In genomic region chr2:114769110-114769509, GRCh38 we compare ENCODE assay signal across 18 cellular contexts.
DNase-seq lines count a peak whose midpoint lies in the region; ATAC-seq and TF ChIP-seq lines count a peak whose summit lies in the region.
"Had no signal": no experiment of that assay in that cellular context is flagged by ENCODE, and none has a peak within 500 bp of the region (broad histone marks: within the 10 kb centered on the region; RNA-seq: fewer than 3 reads in every experiment).

No MANE protein-coding gene starts in this region.

- no peak overlapping the region for H3K27ac Mint-ChIP-seq in GM23338
- H3K27ac Mint-ChIP-seq in endodermal cell: no peak overlapping the region
- H3K27ac Mint-ChIP-seq: CD4-positive, CD25-positive, alpha-beta regulatory T cell; HFFc6 had no signal

- H3K4me1 ChIP-seq in GM23338 (ENCODE audit: insufficient read depth) (no peaks in the 10 kb centered on the region; the same call in 1 of the 2 replicates), HUES48 (ENCODE audit: control insufficient read depth, insufficient read depth, low read length) (peaks cover 17% of the 10 kb centered on the region), endodermal cell (ENCODE audit: control insufficient read depth, insufficient read depth, low read length) (no peaks in the 10 kb centered on the region)
- H3K4me1 ChIP-seq: BE2C had no signal

- TF ChIP-seq CTCF in GM23338 (conservative IDR thresholded peaks at IDR 0.05; ENCODE audit: low read depth in 2 of 2): peak; percentile 25 to 28; a peak in 2 of 4 replicates
- peak; percentile 26 for TF ChIP-seq CTCF in endodermal cell (conservative IDR thresholded peaks at IDR 0.05)

- H3K27ac ChIP-seq in GM23338 (ENCODE audit: low read depth) (no peak overlapping the region), HUES48 (ENCODE audit: low read depth, low read length) (peak overlapping the region; percentile 53), endodermal cell (ENCODE audit: low read depth, low read length) (no peak overlapping the region)
- H3K27ac ChIP-seq: HL-60 had no signal

- H3K79me2 ChIP-seq in GM23338 (replicated peaks; ENCODE audit: insufficient read depth): no peaks in the 10 kb centered on the region

- no peaks in the 10 kb centered on the region for H3K27me3 ChIP-seq in GM23338 (ENCODE audit: insufficient read depth)
- no peaks in the 10 kb centered on the region for H3K27me3 ChIP-seq in HUES48 (ENCODE audit: control insufficient read depth, insufficient read depth, low read length)
- no peaks in the 10 kb centered on the region for H3K27me3 ChIP-seq in endodermal cell (ENCODE audit: control insufficient read depth, insufficient read depth, low read length, poor library complexity, severe bottlenecking)
- H3K27me3 ChIP-seq: BE2C had no signal

- no peaks in the 10 kb centered on the region for H3F3A ChIP-seq in GM23338 (replicated peaks; ENCODE audit: low read depth)

- no peak overlapping the region for H2AFZ ChIP-seq in GM23338

- H3K9me2 ChIP-seq in GM23338 (ENCODE audit: insufficient read depth): no peaks in the 10 kb centered on the region; the same call in 1 of the 2 replicates

- H3K9me3 Mint-ChIP-seq in GM23338: no peaks in the 10 kb centered on the region
- H3K9me3 Mint-ChIP-seq in endodermal cell: no peaks in the 10 kb centered on the region

- no peak overlapping the region for H3K4me3 ChIP-seq in GM23338
- no peak overlapping the region for H3K4me3 ChIP-seq in HUES48 (ENCODE audit: low read depth, low read length)
- H3K4me3 ChIP-seq in endodermal cell (ENCODE audit: low read length): no peak overlapping the region
- H3K4me3 ChIP-seq: K562 had no signal

- WGBS in endodermal cell (ENCODE audit: insufficient coverage in 1 of 2, insufficient read length in 1 of 2), 2 experiments: 83% methylated on average over 4 of the region's 4 CpGs; no CpG with 5 or more reads in 1 of the 2 experiments

- no peaks in the 10 kb centered on the region for H4K20me1 ChIP-seq in GM23338 (replicated peaks; ENCODE audit: insufficient read depth)

- peaks cover 6% of the 10 kb centered on the region; the same call in 2 of the 3 replicates for H3K4me1 Mint-ChIP-seq in GM23338
- peaks cover 3% of the 10 kb centered on the region for H3K4me1 Mint-ChIP-seq in endodermal cell
- H3K4me1 Mint-ChIP-seq: CD4-positive, CD25-positive, alpha-beta regulatory T cell had no signal

- ATAC-seq in GM23338 (peak; percentile 62), HG02970 (IDR thresholded peaks at IDR 0.05; ENCODE audit: low FRiP score, unreplicated experiment) (no peak), Right ventricle myocardium inferior (no peak), HG02759 (IDR thresholded peaks at IDR 0.05; ENCODE audit: unreplicated experiment) (no peak)
- ATAC-seq: HCT116, K562 had no signal

- H3K36me3 ChIP-seq in GM23338 (ENCODE audit: insufficient read depth): no peaks in the 10 kb centered on the region
- no peaks in the 10 kb centered on the region for H3K36me3 ChIP-seq in HUES48 (ENCODE audit: control insufficient read depth, insufficient read depth, low read length)
- no peaks in the 10 kb centered on the region for H3K36me3 ChIP-seq in endodermal cell (ENCODE audit: control insufficient read depth, insufficient read depth, low read length)
- H3K36me3 ChIP-seq: BE2C had no signal

- H3K4me2 ChIP-seq in GM23338: no peak overlapping the region

- H3K4me3 Mint-ChIP-seq in GM23338 (no peak overlapping the region), endodermal cell (no peak overlapping the region)
- H3K4me3 Mint-ChIP-seq: CD4-positive, CD25-positive, alpha-beta regulatory T cell; HFFc6 had no signal

- H3K36me3 Mint-ChIP-seq in GM23338 (ENCODE audit: low read depth) (no peaks in the 10 kb centered on the region), endodermal cell (ENCODE audit: low read depth) (no peaks in the 10 kb centered on the region)
- H3K36me3 Mint-ChIP-seq: CD4-positive, CD25-positive, alpha-beta regulatory T cell had no signal

- peak; percentile 15 for DNase-seq in GM23338 (ENCODE audit: low spot score)
- no peak for DNase-seq in endodermal cell
- DNase-seq in superior temporal gyrus (ENCODE audit: extremely low spot score): peak; percentile 78
- DNase-seq in Right ventricle myocardium inferior (ENCODE audit: missing footprints): no peak
- DNase-seq: BE2C; C1 segment of cervical spinal cord; CD4-positive, CD25-positive, alpha-beta regulatory T cell; DMS153; DMS79; GDM1; HFFc6; IMR-90 had no signal

- H3K27me3 Mint-ChIP-seq in GM23338 (ENCODE audit: insufficient read depth, low read depth, poor library complexity) (peaks cover 2% of the 10 kb centered on the region), endodermal cell (ENCODE audit: insufficient read depth) (no peaks in the 10 kb centered on the region)
- H3K27me3 Mint-ChIP-seq: CD4-positive, CD25-positive, alpha-beta regulatory T cell had no signal

- intact Hi-C loops in Right ventricle myocardium inferior (cut with DNase I): no loop called here

- no peaks in the 10 kb centered on the region for H3K9me3 ChIP-seq in HUES48 (ENCODE audit: control insufficient read depth, insufficient read depth, low read length)
- H3K9me3 ChIP-seq in endodermal cell (ENCODE audit: control insufficient read depth, low read length): no peaks in the 10 kb centered on the region
- H3K9me3 ChIP-seq: BE2C had no signal

- H3K9ac ChIP-seq in HUES48 (ENCODE audit: low read depth, low read length) (no peak overlapping the region; the same call in 1 of the 2 replicates), endodermal cell (ENCODE audit: extremely low read depth, low read length, poor library complexity, severe bottlenecking) (no peak overlapping the region)

TF ChIP-seq in GM23338, 12 proteins besides CTCF, POLR2A, EP300 and RAD21 (continues in another document):
- TF ChIP-seq ZNF331 (CRISPR knock-in tag; IDR thresholded peaks at IDR 0.05; ENCODE audit: low read depth) (no peak), ETS1 (IDR thresholded peaks at IDR 0.05) (no peak), ZNF462 (CRISPR knock-in tag; IDR thresholded peaks at IDR 0.05) (no peak)

Comparison
In these comparisons a context has a peak if more than half of its experiments do, and no peak if none do; other contexts are left out.
1. DNase-seq: peak in GM23338 (single experiment) and superior temporal gyrus (single experiment); none in endodermal cell (single experiment) and Right ventricle myocardium inferior (single experiment).